ENCODE assay signal across 10 cellular contexts in genomic region chr5:150945947-150946346, GRCh38. TPM values are rescaled to one million over a fixed set of nuclear protein-coding genes. Genes with fewer than 3 reads are reported as not detected.
DNase-seq lines count a peak whose midpoint lies in the region; ATAC-seq, FAIRE-seq and TF ChIP-seq lines count a peak whose summit lies in the region.
"Had no signal": no experiment of that assay in that cellular context is flagged by ENCODE, and none has a peak within 500 bp of the region (broad histone marks: within the 10 kb centered on the region; RNA-seq: fewer than 3 reads in every experiment).

No MANE protein-coding gene starts in this region.

- H3K27ac Mint-ChIP-seq in endodermal cell: no peak overlapping the region
- no peak overlapping the region for H3K27ac Mint-ChIP-seq in activated CD4-positive, alpha-beta memory T cell treated with anti-CD3 and anti-CD28 coated beads for 36 hours
- H3K27ac Mint-ChIP-seq: effector memory CD8-positive, alpha-beta T cell had no signal

- H3K36me3 Mint-ChIP-seq in endodermal cell (ENCODE audit: low read depth): no peaks in the 10 kb centered on the region
- peaks cover 20% of the 10 kb centered on the region for H3K36me3 Mint-ChIP-seq in activated CD4-positive, alpha-beta memory T cell treated with anti-CD3 and anti-CD28 coated beads for 36 hours

- no peak overlapping the region for H3K4me3 Mint-ChIP-seq in endodermal cell
- no peak overlapping the region for H3K4me3 Mint-ChIP-seq in activated CD4-positive, alpha-beta memory T cell treated with anti-CD3 and anti-CD28 coated beads for 36 hours
- H3K4me3 Mint-ChIP-seq: effector memory CD8-positive, alpha-beta T cell had no signal

- ATAC-seq in left lung (peak; percentile 26), GM21737 (IDR thresholded peaks at IDR 0.05; ENCODE audit: unreplicated experiment) (no peak), GM19035 (IDR thresholded peaks at IDR 0.05; ENCODE audit: unreplicated experiment) (no peak)
- ATAC-seq: effector memory CD8-positive, alpha-beta T cell had no signal

- H3K27me3 Mint-ChIP-seq in endodermal cell (ENCODE audit: insufficient read depth): peaks cover 3% of the 10 kb centered on the region
- peaks cover 9% of the 10 kb centered on the region for H3K27me3 Mint-ChIP-seq in activated CD4-positive, alpha-beta memory T cell treated with anti-CD3 and anti-CD28 coated beads for 36 hours

- 82 to 89% methylated on average over 3 to 5 of the region's 5 CpGs for WGBS in endodermal cell (ENCODE audit: insufficient coverage in 1 of 2, insufficient read length in 1 of 2), 2 experiments

- H3K4me3 ChIP-seq in colonic mucosa (peak overlapping the region; percentile 23), left lung (peak overlapping the region; percentile 36 to 40), endodermal cell (ENCODE audit: low read length) (no peak overlapping the region)

- no peaks in the 10 kb centered on the region for H3K4me1 Mint-ChIP-seq in endodermal cell
- no peaks in the 10 kb centered on the region for H3K4me1 Mint-ChIP-seq in activated CD4-positive, alpha-beta memory T cell treated with anti-CD3 and anti-CD28 coated beads for 36 hours (ENCODE audit: low read depth)

- POLR2A ChIA-PET in activated CD4-positive, alpha-beta memory T cell treated with anti-CD3 and anti-CD28 coated beads for 36 hours (lab: Charles Lee): no interaction called here

- no peak overlapping the region for H3K27ac ChIP-seq in colonic mucosa
- peak overlapping the region; percentile 64 to 67 for H3K27ac ChIP-seq in left lung
- peak overlapping the region; percentile 77 for H3K27ac ChIP-seq in substantia nigra (ENCODE audit: low read depth, low read length, poor library complexity, severe bottlenecking)
- no peak overlapping the region for H3K27ac ChIP-seq in endodermal cell (ENCODE audit: low read depth, low read length)

- H3K9ac ChIP-seq in colonic mucosa (ENCODE audit: low read depth in 2 of 2, low read length in 2 of 2) (peak overlapping the region in 1 of 2 donors; percentile 37), endodermal cell (ENCODE audit: extremely low read depth, low read length, poor library complexity, severe bottlenecking) (no peak overlapping the region)

- CTCF ChIA-PET in activated CD4-positive, alpha-beta memory T cell treated with anti-CD3 and anti-CD28 coated beads for 36 hours (lab: Charles Lee): no interaction called here

- intact Hi-C loops in colonic mucosa (cut with DNase I) (no loop called here), left lung (cut with DNase I) (no loop called here)
- intact Hi-C loops in activated CD4-positive, alpha-beta memory T cell treated with anti-CD3 and anti-CD28 coated beads for 36 hours (cut with micrococcal nuclease): no loop called here

- TF ChIP-seq CTCF in colonic mucosa (IDR thresholded peaks at IDR 0.05) (no peak), left lung (IDR thresholded peaks at IDR 0.05) (no peak), endodermal cell (conservative IDR thresholded peaks at IDR 0.05) (no peak)

- no peak for DNase-seq in HTR-8/SVneo (ENCODE audit: insufficient read length, low spot score)
- DNase-seq in colonic mucosa: no peak
- no peak for DNase-seq in left lung
- DNase-seq in substantia nigra (lab: John Stamatoyannopoulos, UW): peak in 7 of 49 donors; percentile 2 to 36 (median 22)
- no peak for DNase-seq in endodermal cell
- DNase-seq in activated CD4-positive, alpha-beta memory T cell treated with anti-CD3 and anti-CD28 coated beads for 36 hours: no peak
- DNase-seq: effector memory CD8-positive, alpha-beta T cell; naive B cell had no signal

- peaks cover 84% of the 10 kb centered on the region for H3K9me3 Mint-ChIP-seq in endodermal cell
- peaks cover 60% of the 10 kb centered on the region for H3K9me3 Mint-ChIP-seq in activated CD4-positive, alpha-beta memory T cell treated with anti-CD3 and anti-CD28 coated beads for 36 hours

- H3K4me1 ChIP-seq in colonic mucosa (no peaks in the 10 kb centered on the region), left lung (no peaks in the 10 kb centered on the region), endodermal cell (ENCODE audit: control insufficient read depth, insufficient read depth, low read length) (no peaks in the 10 kb centered on the region)

- H3K36me3 ChIP-seq in colonic mucosa (no peaks in the 10 kb centered on the region), left lung (peaks cover 0 to 16% of the 10 kb centered on the region in 2 donors), endodermal cell (ENCODE audit: control insufficient read depth, insufficient read depth, low read length) (no peaks in the 10 kb centered on the region)

- H3K9me3 ChIP-seq in colonic mucosa (peaks cover 4% of the 10 kb centered on the region), left lung (peaks cover 0 to 100% of the 10 kb centered on the region in 2 donors), endodermal cell (ENCODE audit: control insufficient read depth, low read length) (peaks cover 71% of the 10 kb centered on the region)

- no peaks in the 10 kb centered on the region for H3K27me3 ChIP-seq in colonic mucosa
- H3K27me3 ChIP-seq in left lung: peaks cover 0 to 4% of the 10 kb centered on the region in 2 donors
- no peaks in the 10 kb centered on the region for H3K27me3 ChIP-seq in endodermal cell (ENCODE audit: control insufficient read depth, insufficient read depth, low read length, poor library complexity, severe bottlenecking)

- peak; percentile 69 for FAIRE-seq in HTR-8/SVneo (lab: Jason Lieb, UNC)

RNA-seq across cellular contexts. Expression of gene ZNF300, which starts 41.2 kb away (rescaled TPM):
- total RNA-seq in colonic mucosa (1 to 10 TPM; 2.7 to 3.0 TPM), left lung (1 to 10 TPM; 3.0 to 4.1 TPM), endodermal cell (10 to 100 TPM in 1 of 2 donors, 1 to 10 TPM in 1; 9.5 to 12.1 TPM)
- polyA plus RNA-seq in endodermal cell (2013, experiment 1 of 2): 27.2 TPM
- polyA plus RNA-seq in endodermal cell (2013, experiment 2 of 2): 24.8 TPM
- under 1 TPM; 0.67 to 0.85 TPM for total RNA-seq in activated CD4-positive, alpha-beta memory T cell treated with anti-CD3 and anti-CD28 coated beads for 36 hours

Comparison
In these comparisons a context has a peak if more than half of its experiments do, and no peak if none do; other contexts are left out.
1. H3K27ac ChIP-seq: peak in left lung (2 of 2) and substantia nigra (single experiment); none in colonic mucosa (single experiment) and endodermal cell (single experiment).